1 cellular context compared by ENCODE assay signal in the genomic region with DNA sequence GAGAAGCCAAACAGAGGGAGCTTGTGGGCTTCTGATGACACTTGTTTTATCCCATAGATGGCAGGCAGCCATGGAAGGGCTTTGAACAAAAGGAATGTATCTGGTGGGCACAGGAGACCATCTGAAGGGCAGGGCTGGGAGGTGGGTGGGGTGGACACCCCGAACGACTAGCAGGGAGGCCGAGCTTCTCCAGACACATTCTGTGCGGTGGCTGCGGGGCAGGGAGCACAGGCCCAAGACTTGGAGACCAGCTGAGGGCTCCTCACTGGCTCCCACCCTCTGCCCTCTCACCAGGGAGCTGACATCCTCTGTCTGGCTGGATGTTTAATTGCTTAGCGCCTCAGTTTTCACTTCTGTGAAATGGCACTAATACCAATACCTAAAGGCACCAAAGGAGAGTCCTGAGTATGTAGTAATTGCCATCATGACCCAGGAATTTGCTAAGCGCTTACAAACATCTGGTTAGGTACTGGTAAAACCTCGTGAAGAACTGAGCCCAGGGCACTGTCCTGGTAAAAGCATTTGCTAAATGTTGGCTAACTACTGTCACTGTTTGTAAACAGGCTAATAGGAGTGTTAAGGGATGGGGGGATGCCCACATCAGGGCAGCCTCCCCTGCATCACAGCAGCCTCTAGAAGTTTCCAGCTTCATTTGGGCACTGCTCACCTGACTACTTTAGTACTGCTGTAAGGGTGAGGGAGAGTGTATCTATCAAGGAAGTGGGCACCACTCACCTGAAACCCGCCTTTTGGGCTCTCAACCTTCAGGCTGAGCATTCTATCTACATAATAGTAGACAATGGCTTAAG.
TF ChIP-seq lines count a peak whose summit lies in the region.

No MANE protein-coding gene starts in this region.

TF ChIP-seq in K562, 482 proteins besides CTCF, POLR2A, EP300 and RAD21:
- TF ChIP-seq, protein P1, sequence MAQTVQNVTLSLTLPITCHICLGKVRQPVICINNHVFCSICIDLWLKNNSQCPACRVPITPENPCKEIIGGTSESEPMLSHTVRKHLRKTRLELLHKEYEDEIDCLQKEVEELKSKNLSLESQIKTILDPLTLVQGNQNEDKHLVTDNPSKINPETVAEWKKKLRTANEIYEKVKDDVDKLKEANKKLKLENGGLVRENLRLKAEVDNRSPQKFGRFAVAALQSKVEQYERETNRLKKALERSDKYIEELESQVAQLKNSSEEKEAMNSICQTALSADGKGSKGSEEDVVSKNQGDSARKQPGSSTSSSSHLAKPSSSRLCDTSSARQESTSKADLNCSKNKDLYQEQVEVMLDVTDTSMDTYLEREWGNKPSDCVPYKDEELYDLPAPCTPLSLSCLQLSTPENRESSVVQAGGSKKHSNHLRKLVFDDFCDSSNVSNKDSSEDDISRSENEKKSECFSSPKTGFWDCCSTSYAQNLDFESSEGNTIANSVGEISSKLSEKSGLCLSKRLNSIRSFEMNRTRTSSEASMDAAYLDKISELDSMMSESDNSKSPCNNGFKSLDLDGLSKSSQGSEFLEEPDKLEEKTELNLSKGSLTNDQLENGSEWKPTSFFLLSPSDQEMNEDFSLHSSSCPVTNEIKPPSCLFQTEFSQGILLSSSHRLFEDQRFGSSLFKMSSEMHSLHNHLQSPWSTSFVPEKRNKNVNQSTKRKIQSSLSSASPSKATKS (CRISPR knock-in tag; IDR thresholded peaks at IDR 0.05): no peak
- TF ChIP-seq RBM25 (IDR thresholded peaks at IDR 0.05; ENCODE audit: low read depth, low read length, severe bottlenecking): peak; percentile 55
TF ChIP-seq in K562: peak in this region for 1.
